20 cellular contexts compared by ENCODE assay signal in the genomic region with DNA sequence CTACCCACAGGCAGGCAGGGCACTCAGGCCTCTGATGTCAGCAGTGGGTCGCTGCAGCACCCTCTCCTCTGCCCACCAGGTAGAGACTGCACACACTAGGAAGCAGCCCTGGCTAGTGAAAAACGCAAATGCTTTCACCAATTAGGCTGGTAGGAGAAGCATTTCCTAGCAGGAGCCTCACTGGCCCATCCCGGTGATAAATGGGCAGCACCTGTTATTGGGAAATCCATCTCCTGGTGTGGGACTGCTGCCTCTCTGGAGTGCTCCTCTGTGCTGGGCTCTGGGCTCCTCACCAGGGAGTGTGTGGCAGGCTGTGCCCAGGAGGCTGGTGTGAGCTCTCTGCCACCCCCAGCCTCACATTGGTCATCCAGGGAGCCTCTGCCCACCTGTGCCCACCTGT.
"Had no signal": no experiment of that assay in that cellular context is flagged by ENCODE, and none has a peak within 500 bp of the region (broad histone marks: within the 10 kb centered on the region; RNA-seq: fewer than 3 reads in every experiment).

No MANE protein-coding gene starts in this region.

- H3K4me3 ChIP-seq: adrenal gland, dorsolateral prefrontal cortex, left ventricle myocardium inferior, prostate gland, testis, upper lobe of left lung had no signal

- H3K9me3 ChIP-seq: adrenal gland, left ventricle myocardium inferior, prostate gland, testis, upper lobe of left lung had no signal

- DNase-seq: activated CD4-positive, alpha-beta T cell treated with anti-CD3 and anti-CD28 coated beads, Interleukin-2, amount 10 ng/mL, durations not matched to agents 24 days and 14 days; activated CD8-positive, alpha-beta memory T cell treated with anti-CD3 and anti-CD28 coated beads, Interleukin-2, amount 50 U/mL, for 48 hours; activated effector memory CD4-positive, alpha-beta T cell treated with anti-CD3 and anti-CD28 coated beads, Interleukin-2, amount 50 U/mL, for 16 hours; activated T-cell treated with anti-CD3 and anti-CD28 coated beads, Interleukin-2, amount 50 U/mL, for 48 hours; adrenal gland; dorsolateral prefrontal cortex; foreskin melanocyte; hypothalamus; islet precursor cell; left ventricle myocardium inferior; right cardiac atrium; small intestine; stimulated activated CD4-positive, alpha-beta T cell treated with anti-CD3 and anti-CD28 coated beads, Interleukin-4, amount 100 ng/mL, for 24 hours; T-cell; T1000; testis; upper lobe of left lung had no signal

- ATAC-seq: right cardiac atrium; stimulated activated effector memory CD8-positive, alpha-beta T cell treated with anti-CD3 and anti-CD28 coated beads, Interleukin-12 subunit alpha, Interleukin-12 subunit beta, amount 100 ng/mL, for 72 hours; T-cell had no signal

- H3K36me3 ChIP-seq: adrenal gland, left ventricle myocardium inferior, prostate gland, upper lobe of left lung had no signal

- H3K27ac Mint-ChIP-seq: T-cell had no signal

- H3K4me1 ChIP-seq: adrenal gland had no signal

- H3K27ac ChIP-seq: adrenal gland, left ventricle myocardium inferior, prostate gland, upper lobe of left lung had no signal

- H3K4me3 Mint-ChIP-seq: activated CD4-positive, alpha-beta T cell treated with anti-CD3 and anti-CD28 coated beads, Interleukin-2, amount 10 ng/mL, durations not matched to agents 24 days and 14 days; activated naive CD4-positive, alpha-beta T cell treated with anti-CD3 and anti-CD28 coated beads, Interleukin-2, amount 50 U/mL, for 24 hours; stimulated activated effector memory CD8-positive, alpha-beta T cell treated with anti-CD3 and anti-CD28 coated beads, Interleukin-12 subunit alpha, Interleukin-12 subunit beta, amount 100 ng/mL, for 72 hours; T-cell had no signal

- H3K9me3 Mint-ChIP-seq: activated CD4-positive, alpha-beta T cell treated with anti-CD3 and anti-CD28 coated beads, Interleukin-2, amount 10 ng/mL, durations not matched to agents 24 days and 14 days; activated naive CD4-positive, alpha-beta T cell treated with anti-CD3 and anti-CD28 coated beads, Interleukin-2, amount 50 U/mL, for 24 hours; stimulated activated effector memory CD8-positive, alpha-beta T cell treated with anti-CD3 and anti-CD28 coated beads, Interleukin-12 subunit alpha, Interleukin-12 subunit beta, amount 100 ng/mL, for 72 hours; T-cell had no signal

- H3K36me3 Mint-ChIP-seq: activated naive CD4-positive, alpha-beta T cell treated with anti-CD3 and anti-CD28 coated beads, Interleukin-2, amount 50 U/mL, for 24 hours; T-cell had no signal

- H3K27me3 Mint-ChIP-seq: activated CD4-positive, alpha-beta T cell treated with anti-CD3 and anti-CD28 coated beads, Interleukin-2, amount 10 ng/mL, durations not matched to agents 24 days and 14 days; activated naive CD4-positive, alpha-beta T cell treated with anti-CD3 and anti-CD28 coated beads, Interleukin-2, amount 50 U/mL, for 24 hours; T-cell had no signal

- H3K27me3 ChIP-seq: adrenal gland, dorsolateral prefrontal cortex, testis, upper lobe of left lung had no signal
